In genomic region chr15:34297059-34297458, GRCh38 we compare ENCODE assay signal across 18 cellular contexts. TPM values are rescaled to one million over a fixed set of nuclear protein-coding genes. Genes with fewer than 3 reads are reported as not detected.
A peak's percentile ranks its signal among the peaks of the same experiment; 100 is the strongest.
DNase-seq lines count a peak whose midpoint lies in the region; ATAC-seq and TF ChIP-seq lines count a peak whose summit lies in the region.
"Had no signal": no experiment of that assay in that cellular context is flagged by ENCODE, and none has a peak within 500 bp of the region (broad histone marks: within the 10 kb centered on the region; RNA-seq: fewer than 3 reads in every experiment).

No MANE protein-coding gene starts in this region.

- no peak overlapping the region for H2AFZ ChIP-seq in PC-3 (ENCODE audit: low read length)
- H2AFZ ChIP-seq: neural progenitor cell, PC-9 had no signal

- no peak for TF ChIP-seq CTCF in PC-3 (conservative IDR thresholded peaks at IDR 0.05; ENCODE audit: low read depth, low read length)
- TF ChIP-seq CTCF in fibroblast of villous mesenchyme (IDR thresholded peaks at IDR 0.05; ENCODE audit: insufficient read depth, low read depth, low read length): no peak

- H3K4me2 ChIP-seq in PC-3 (ENCODE audit: low read length): peak overlapping the region; percentile 42
- H3K4me2 ChIP-seq: neural progenitor cell, PC-9 had no signal

- H3K4me1 ChIP-seq in PC-3 (ENCODE audit: insufficient read depth, low read length) (peaks cover 30% of the 10 kb centered on the region), skeletal muscle tissue (ENCODE audit: control insufficient read depth in 3 of 3, insufficient read depth in 3 of 3, low read length in 3 of 3) (peaks cover 7 to 15% (median 8%) of the 10 kb centered on the region in 3 donors)
- H3K4me1 ChIP-seq: neural progenitor cell had no signal

- CTCF ChIA-PET in PC-3 (lab: Charles Lee): no interaction called here

- peak; percentile 79 for DNase-seq in EH (ENCODE audit: low read depth)
- DNase-seq in PC-3: peak; percentile 62
- DNase-seq in fibroblast of villous mesenchyme (ENCODE audit: low read depth): peak; percentile 15
- no peak for DNase-seq in NCI-H2081 treated with DMSO at 0.1 percent for 48 hours (lab: John Stamatoyannopoulos, UW)
- no peak for DNase-seq in amniotic stem cell (lab: John Stamatoyannopoulos, UW)
- DNase-seq in OCI-M2 (lab: John Stamatoyannopoulos, UW; ENCODE audit: unreplicated experiment): no peak
- DNase-seq: activated CD4-positive, alpha-beta T cell treated with anti-CD3 and anti-CD28 coated beads for 4 hours; activated naive CD8-positive, alpha-beta T cell treated with anti-CD3 and anti-CD28 coated beads, Interleukin-2, amount 10 ng/mL, durations not matched to agents 7 days and 5 days; CD4-positive, alpha-beta memory T cell; NCI-H187; PC-9; stimulated activated CD4-positive, alpha-beta T cell treated with anti-CD3 and anti-CD28 coated beads, Interleukin-4, amount 100 ng/mL, for 4 hours; thyroid gland had no signal

- H3K9me2 ChIP-seq in PC-3 (replicated peaks; ENCODE audit: low read length): no peaks in the 10 kb centered on the region

- no peaks in the 10 kb centered on the region for H3K36me3 ChIP-seq in PC-3 (ENCODE audit: low read depth, low read length)
- H3K36me3 ChIP-seq in skeletal muscle tissue (ENCODE audit: control insufficient read depth in 3 of 3, insufficient read depth in 3 of 3, low read length in 3 of 3): peaks cover 0 to 2% (median 2%) of the 10 kb centered on the region in 3 donors
- H3K36me3 ChIP-seq: neural progenitor cell, thyroid gland had no signal

- no peak overlapping the region for H3K4me3 ChIP-seq in PC-3 (ENCODE audit: low read length)
- no peak overlapping the region for H3K4me3 ChIP-seq in fibroblast of villous mesenchyme (ENCODE audit: low read depth, low read length)
- peak overlapping the region in 1 of 3 donors; percentile 12 for H3K4me3 ChIP-seq in skeletal muscle tissue (ENCODE audit: low read length in 3 of 3)
- H3K4me3 ChIP-seq: neural progenitor cell, PC-9, thyroid gland had no signal

- intact Hi-C loops in PC-3 (cut with micrococcal nuclease): loop anchor here (1.0 to 2.0 kb wide), 4 partner anchors 22 to 58 kb away; no protein-coding TSS in a partner anchor

- POLR2A ChIA-PET in PC-3 (lab: Charles Lee; ENCODE audit: unreplicated experiment): interaction anchor here (0.5 to 1.0 kb wide), 3 partner anchors 36 to 71 kb away, joined by 3 to 6 read pairs (median 4); no protein-coding TSS in a partner anchor

- BruUV-seq in PC-3 (replicated peaks; lab: Mats Ljungman, UMichigan): no TSS peak

- H3K9me3 ChIP-seq in PC-3 (ENCODE audit: low read length) (no peaks in the 10 kb centered on the region), skeletal muscle tissue (ENCODE audit: control insufficient read depth in 3 of 3, low read length in 3 of 3) (no peaks in the 10 kb centered on the region)
- H3K9me3 ChIP-seq: thyroid gland had no signal

- peaks cover 9% of the 10 kb centered on the region for H3K79me2 ChIP-seq in PC-3 (ENCODE audit: low read length)

- no peaks in the 10 kb centered on the region for H3F3A ChIP-seq in PC-3 (ENCODE audit: low read length, unreplicated experiment)

- peak overlapping the region; percentile 81 for H3K27ac ChIP-seq in PC-3 (ENCODE audit: low read length)
- H3K27ac ChIP-seq in skeletal muscle tissue (ENCODE audit: low read depth, low read length): peak overlapping the region; percentile 17
- H3K27ac ChIP-seq: neural progenitor cell, PC-9, thyroid gland had no signal

- peak; percentile 88 for ATAC-seq in PC-3
- ATAC-seq: sciatic nerve had no signal

- H3K9ac ChIP-seq in PC-3 (ENCODE audit: low read length) (peak overlapping the region; percentile 45), skeletal muscle tissue (ENCODE audit: low read depth in 1 of 3, low read length in 3 of 3) (peak overlapping the region in 1 of 3 donors; percentile 23)
- H3K9ac ChIP-seq: neural progenitor cell had no signal

- no peaks in the 10 kb centered on the region for H4K20me1 ChIP-seq in PC-3 (ENCODE audit: low read length)

- H3K27me3 ChIP-seq in PC-3 (ENCODE audit: low read length) (no peaks in the 10 kb centered on the region), skeletal muscle tissue (ENCODE audit: control insufficient read depth in 3 of 3, insufficient read depth in 3 of 3, low read length in 3 of 3) (no peaks in the 10 kb centered on the region)
- H3K27me3 ChIP-seq: neural progenitor cell, thyroid gland had no signal

RNA-seq across cellular contexts. Expression of gene SLC12A6, which starts 40.5 kb away (rescaled TPM):
- total RNA-seq in PC-3 (2014; rRNA removed) (22.9 TPM in 2 replicates), fibroblast of villous mesenchyme (12.5 and 12.6 TPM in 2 replicates), skeletal muscle tissue (20.4 TPM)

RNA-seq across cellular contexts. Expression of gene NOP10, which starts 45.9 kb away (rescaled TPM):
- total RNA-seq in PC-3 (2014; rRNA removed) (291 and 323 TPM in 2 replicates), fibroblast of villous mesenchyme (190 and 201 TPM in 2 replicates), skeletal muscle tissue (114 TPM)

RNA-seq across cellular contexts. Expression of gene NUTM1, which starts 46.1 kb away (rescaled TPM):
- total RNA-seq in PC-3 (2014; rRNA removed): 0.04 TPM in 1 of 2 replicates, not detected in the other
- total RNA-seq in fibroblast of villous mesenchyme: not detected in 2 replicates
- total RNA-seq in skeletal muscle tissue: not detected
- total RNA-seq: activated naive CD8-positive, alpha-beta T cell treated with anti-CD3 and anti-CD28 coated beads, Interleukin-2, amount 10 ng/mL, durations not matched to agents 7 days and 5 days; CD4-positive, alpha-beta memory T cell; Daoy; NCI-H460; PC-9; sciatic nerve had no signal

Comparison
In these comparisons a context has a peak if more than half of its experiments do, and no peak if none do; other contexts are left out.
1. DNase-seq: peak in EH (single experiment), PC-3 (single experiment) and fibroblast of villous mesenchyme (single experiment); none in NCI-H2081 treated with DMSO at 0.1 percent for 48 hours (single experiment), amniotic stem cell (single experiment) and OCI-M2 (single experiment).